12 cellular contexts compared by ENCODE assay signal in the genomic region with DNA sequence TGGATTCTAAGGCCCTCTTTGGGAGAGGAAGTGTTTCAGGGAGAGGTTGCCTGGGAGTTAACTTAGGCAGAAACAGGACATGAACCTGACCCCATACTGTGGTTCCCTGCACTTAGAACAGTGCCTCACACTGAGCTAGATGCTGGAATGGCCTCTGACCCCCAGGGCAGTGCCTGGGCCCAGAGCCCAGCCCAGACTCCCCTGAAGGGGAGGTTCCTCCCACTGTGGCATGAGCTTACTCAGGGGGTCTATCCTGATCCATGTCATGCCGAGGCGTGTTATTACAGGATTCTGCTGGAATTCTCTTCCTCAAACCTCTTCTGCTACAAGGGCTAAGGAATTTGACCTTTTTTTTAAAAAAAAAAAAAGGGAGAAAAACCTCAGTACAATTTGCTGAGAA.
DNase-seq lines count a peak whose midpoint lies in the region; ATAC-seq and TF ChIP-seq lines count a peak whose summit lies in the region.
"Had no signal": no experiment of that assay in that cellular context is flagged by ENCODE, and none has a peak within 500 bp of the region (broad histone marks: within the 10 kb centered on the region; RNA-seq: fewer than 3 reads in every experiment).

No MANE protein-coding gene starts in this region.

- no peaks in the 10 kb centered on the region for H3K9me3 ChIP-seq in Peyer's patch
- H3K9me3 ChIP-seq in endocrine pancreas (ENCODE audit: control insufficient read depth, low read length) = no peaks in the 10 kb centered on the region
- H3K9me3 ChIP-seq in mesenchymal stem cell (ENCODE audit: control insufficient read depth, low read length) = no peaks in the 10 kb centered on the region
- H3K9me3 ChIP-seq in stomach = no peaks in the 10 kb centered on the region
- H3K9me3 ChIP-seq: BE2C had no signal

- TF ChIP-seq CTCF in Peyer's patch (IDR thresholded peaks at IDR 0.05) (no peak), stomach (IDR thresholded peaks at IDR 0.05) (no peak)

- peaks cover 47% of the 10 kb centered on the region for H3K79me1 ChIP-seq in mesenchymal stem cell (replicated peaks; ENCODE audit: low read length, poor library complexity, severe bottlenecking)

- H4K8ac ChIP-seq in mesenchymal stem cell (ENCODE audit: low read length) = no peak overlapping the region

- H3K4ac ChIP-seq in mesenchymal stem cell (ENCODE audit: low read depth in 1 of 2, low read length in 2 of 2) = no peak overlapping the region

- no peak overlapping the region for H2BK15ac ChIP-seq in mesenchymal stem cell (ENCODE audit: low read depth, poor library complexity, severe bottlenecking)

- H2AFZ ChIP-seq in mesenchymal stem cell (ENCODE audit: low read depth, low read length) = no peak overlapping the region

- H3K27me3 ChIP-seq in Peyer's patch (no peaks in the 10 kb centered on the region), endocrine pancreas (ENCODE audit: control insufficient read depth, insufficient read depth, low read length) (no peaks in the 10 kb centered on the region), mesenchymal stem cell (ENCODE audit: control insufficient read depth in 1 of 2, insufficient read depth in 1 of 2, low read length in 2 of 2) (no peaks in the 10 kb centered on the region), stomach (no peaks in the 10 kb centered on the region)
- H3K27me3 ChIP-seq: BE2C had no signal

- ATAC-seq in GM19452 (IDR thresholded peaks at IDR 0.05; ENCODE audit: unreplicated experiment) = no peak
- ATAC-seq: stimulated activated memory B cell treated with anti-CD40 and anti-IgM and Interleukin-4, amounts not matched to agents 10 μg/mL and 1 μg/mL and 100 μg/mL, for 72 hours had no signal

- H3K4me1 ChIP-seq in Peyer's patch (peaks cover 0 to 57% (median 10%) of the 10 kb centered on the region in 4 donors), endocrine pancreas (ENCODE audit: control insufficient read depth, insufficient read depth, low read length) (peaks cover 4% of the 10 kb centered on the region), mesenchymal stem cell (ENCODE audit: control insufficient read depth, insufficient read depth, low read depth, low read length) (peaks cover 41% of the 10 kb centered on the region), stomach (peaks cover 79 to 99% (median 91%) of the 10 kb centered on the region in 4 donors)

- no peak overlapping the region for H3K14ac ChIP-seq in mesenchymal stem cell (ENCODE audit: low read length in 2 of 2)

- H3K27ac ChIP-seq in Peyer's patch (peak overlapping the region in 3 of 4 donors; percentile 23 to 86 (median 40)), mesenchymal stem cell (ENCODE audit: low read length, poor library complexity, severe bottlenecking) (peak overlapping the region; percentile 96), stomach (peak overlapping the region; percentile 44 to 95 (median 93))

- H2BK120ac ChIP-seq in mesenchymal stem cell (ENCODE audit: low read depth, low read length) = no peak overlapping the region

- H3K18ac ChIP-seq in mesenchymal stem cell (ENCODE audit: low read depth in 1 of 2, low read length in 2 of 2) = no peak overlapping the region

- H3K23ac ChIP-seq in mesenchymal stem cell (ENCODE audit: low read length in 2 of 2) = no peak overlapping the region

- H2BK12ac ChIP-seq in mesenchymal stem cell (ENCODE audit: low read length in 2 of 2) = peak overlapping the region in 1 of 2 experiments; percentile 4

- H2AK5ac ChIP-seq in mesenchymal stem cell (ENCODE audit: low read length, severe bottlenecking) = peak overlapping the region; percentile 11

- H3K36me3 ChIP-seq in Peyer's patch (peaks cover 0 to 6% (median 0%) of the 10 kb centered on the region in 3 donors), endocrine pancreas (ENCODE audit: control insufficient read depth, insufficient read depth, low read length) (no peaks in the 10 kb centered on the region), mesenchymal stem cell (ENCODE audit: control insufficient read depth in 1 of 2, insufficient read depth in 2 of 2, low read depth in 1 of 2, low read length in 2 of 2) (peaks cover 11 to 23% of the 10 kb centered on the region in 2 experiments), stomach (peaks cover 0 to 6% (median 0%) of the 10 kb centered on the region in 4 donors)
- H3K36me3 ChIP-seq: BE2C had no signal

- no peak overlapping the region for H4K91ac ChIP-seq in mesenchymal stem cell (ENCODE audit: low read length)

- TF ChIP-seq POLR2A in Peyer's patch (IDR thresholded peaks at IDR 0.05) (no peak), stomach (IDR thresholded peaks at IDR 0.05) (no peak)

- no CpG with 5 or more reads among the region's 2 CpGs for WGBS in mesenchymal stem cell
- WGBS in stomach, 5 donors = 46 to 73% (median 68%) methylated on average over 2 of the region's 2 CpGs

- no peak for DNase-seq in Peyer's patch
- DNase-seq in mesenchymal stem cell = no peak
- no peak for DNase-seq in stomach
- no peak for DNase-seq in activated CD8-positive, alpha-beta memory T cell treated with anti-CD3 and anti-CD28 coated beads for 24 hours
- no peak for DNase-seq in NCI-H1105 treated with DMSO at 0.1 percent for 48 hours (lab: John Stamatoyannopoulos, UW)
- no peak for DNase-seq in NK-92 (lab: John Stamatoyannopoulos, UW; ENCODE audit: unreplicated experiment)
- DNase-seq: activated CD4-positive, CD25-positive, alpha-beta regulatory T cell treated with anti-CD3 and anti-CD28 coated beads, Interleukin-2, amount 50 U/mL, for 72 hours; BE2C; NCI-H774 had no signal

- H3K9ac ChIP-seq in endocrine pancreas (ENCODE audit: control insufficient read depth, insufficient read depth, low read length) (peak overlapping the region; percentile 68), mesenchymal stem cell (ENCODE audit: low read length) (peak overlapping the region; percentile 85)

- no peak overlapping the region for H2BK5ac ChIP-seq in mesenchymal stem cell (ENCODE audit: low read depth, low read length, poor library complexity, severe bottlenecking)

- no peak overlapping the region for H3K4me2 ChIP-seq in mesenchymal stem cell (ENCODE audit: low read length, poor library complexity, severe bottlenecking)

- no peak for TF ChIP-seq EP300 in stomach (IDR thresholded peaks at IDR 0.05)

- H3K4me3 ChIP-seq in Peyer's patch (no peak overlapping the region), endocrine pancreas (ENCODE audit: control insufficient read depth, insufficient read depth, low read length) (no peak overlapping the region), mesenchymal stem cell (ENCODE audit: insufficient read depth in 1 of 2, low read depth in 1 of 2, low read length in 2 of 2) (no peak overlapping the region), stomach (no peak overlapping the region)

- intact Hi-C loops in stomach (cut with DNase I; ENCODE audit: low total_unique reads) = no loop called here

Comparison
In these comparisons a context has a peak if more than half of its experiments do, and no peak if none do; other contexts are left out.
1. H3K27ac ChIP-seq: peak in every context shown above with its lines; median percentile 96 in mesenchymal stem cell; 93 in stomach; 40 in Peyer's patch.